1 cellular context compared by ENCODE assay signal in genomic region chr3:52299815-52300611, GRCh38.
A peak's percentile ranks its signal among the peaks of the same experiment; 100 is the strongest.
TF ChIP-seq lines count a peak whose summit lies in the region.

No MANE protein-coding gene starts in this region.

TF ChIP-seq in K562, 482 proteins besides CTCF, POLR2A, EP300 and RAD21 (continued from another document and continues in another):
- TF ChIP-seq CBFA2T3 (IDR thresholded peaks at IDR 0.05) (peak; percentile 88), SREBF1 (IDR thresholded peaks at IDR 0.05; ENCODE audit: borderline replicate concordance, low read depth, low read length) (0 out of 2 replicates have a peak, but pooled peaks have one; percentile 39), NFIC (IDR thresholded peaks at IDR 0.05) (peak; percentile 54), NCOA2 (IDR thresholded peaks at IDR 0.05; ENCODE audit: partially characterized antibody in 2 of 2) (no peak), OTX1 (CRISPR knock-in tag; IDR thresholded peaks at IDR 0.05) (no peak), MBD2 (IDR thresholded peaks at IDR 0.05; ENCODE audit: borderline replicate concordance, low read depth) (peak; percentile 57; the same call in 1 of the 2 replicates), ZNF518B (CRISPR knock-in tag; IDR thresholded peaks at IDR 0.05) (no peak), RBM15 (IDR thresholded peaks at IDR 0.05; ENCODE audit: insufficient read depth, low read length) (no peak), NR2C1 (IDR thresholded peaks at IDR 0.05) (no peak), NR2C1 (tag; IDR thresholded peaks at IDR 0.05) (no peak), MLLT1 (IDR thresholded peaks at IDR 0.05) (no peak), ARID1B (IDR thresholded peaks at IDR 0.05) (peak; percentile 93), ZNF3 (CRISPR knock-in tag; IDR thresholded peaks at IDR 0.05) (no peak), SRF (CRISPR knock-in tag; IDR thresholded peaks at IDR 0.05) (peak in 1 of 2 experiments; percentile 74; a peak in 1 of 4 replicates), BACH1 (tag; IDR thresholded peaks at IDR 0.05) (no peak), ZNF551 (CRISPR knock-in tag; IDR thresholded peaks at IDR 0.05) (no peak), E2F1 (CRISPR knock-in tag; IDR thresholded peaks at IDR 0.05) (no peak), POLR2AphosphoS2 (IDR thresholded peaks at IDR 0.05; ENCODE audit: low read length) (no peak), GMEB1 (CRISPR knock-in tag; IDR thresholded peaks at IDR 0.05) (no peak), FOXJ2 (tag; IDR thresholded peaks at IDR 0.05) (no peak), CCAR2 (IDR thresholded peaks at IDR 0.05; ENCODE audit: low read depth, low read length) (no peak), ESRRB (CRISPR knock-in tag; IDR thresholded peaks at IDR 0.05; ENCODE audit: borderline replicate concordance) (no peak), CBX3 (IDR thresholded peaks at IDR 0.05; ENCODE audit: borderline replicate concordance in 1 of 2, low read length in 2 of 2) (peak in 1 of 2 experiments; percentile 22; a peak in 1 of 3 replicates), ELF2 (CRISPR knock-in tag; IDR thresholded peaks at IDR 0.05) (no peak), STAG1 (CRISPR knock-in tag; IDR thresholded peaks at IDR 0.05; ENCODE audit: borderline replicate concordance) (no peak), PHB2 (IDR thresholded peaks at IDR 0.05; ENCODE audit: low read depth) (no peak), KDM4B (IDR thresholded peaks at IDR 0.05; ENCODE audit: borderline replicate concordance in 2 of 2, low read depth in 1 of 2) (no peak), NBN (IDR thresholded peaks at IDR 0.05; ENCODE audit: low read depth) (no peak), ZNF764 (CRISPR knock-in tag; IDR thresholded peaks at IDR 0.05; ENCODE audit: low read depth) (no peak), TFAM (CRISPR knock-in tag; conservative IDR thresholded peaks at IDR 0.05) (no peak), DDX20 (tag; IDR thresholded peaks at IDR 0.05; ENCODE audit: low read depth) (no peak), ZNF586 (CRISPR knock-in tag; conservative IDR thresholded peaks at IDR 0.05) (no peak), HDGF (IDR thresholded peaks at IDR 0.05) (no peak)
- TF ChIP-seq, protein P1, sequence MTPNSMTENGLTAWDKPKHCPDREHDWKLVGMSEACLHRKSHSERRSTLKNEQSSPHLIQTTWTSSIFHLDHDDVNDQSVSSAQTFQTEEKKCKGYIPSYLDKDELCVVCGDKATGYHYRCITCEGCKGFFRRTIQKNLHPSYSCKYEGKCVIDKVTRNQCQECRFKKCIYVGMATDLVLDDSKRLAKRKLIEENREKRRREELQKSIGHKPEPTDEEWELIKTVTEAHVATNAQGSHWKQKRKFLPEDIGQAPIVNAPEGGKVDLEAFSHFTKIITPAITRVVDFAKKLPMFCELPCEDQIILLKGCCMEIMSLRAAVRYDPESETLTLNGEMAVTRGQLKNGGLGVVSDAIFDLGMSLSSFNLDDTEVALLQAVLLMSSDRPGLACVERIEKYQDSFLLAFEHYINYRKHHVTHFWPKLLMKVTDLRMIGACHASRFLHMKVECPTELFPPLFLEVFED (CRISPR knock-in tag; conservative IDR thresholded peaks at IDR 0.05), result no peak
- TF ChIP-seq, protein P2, sequence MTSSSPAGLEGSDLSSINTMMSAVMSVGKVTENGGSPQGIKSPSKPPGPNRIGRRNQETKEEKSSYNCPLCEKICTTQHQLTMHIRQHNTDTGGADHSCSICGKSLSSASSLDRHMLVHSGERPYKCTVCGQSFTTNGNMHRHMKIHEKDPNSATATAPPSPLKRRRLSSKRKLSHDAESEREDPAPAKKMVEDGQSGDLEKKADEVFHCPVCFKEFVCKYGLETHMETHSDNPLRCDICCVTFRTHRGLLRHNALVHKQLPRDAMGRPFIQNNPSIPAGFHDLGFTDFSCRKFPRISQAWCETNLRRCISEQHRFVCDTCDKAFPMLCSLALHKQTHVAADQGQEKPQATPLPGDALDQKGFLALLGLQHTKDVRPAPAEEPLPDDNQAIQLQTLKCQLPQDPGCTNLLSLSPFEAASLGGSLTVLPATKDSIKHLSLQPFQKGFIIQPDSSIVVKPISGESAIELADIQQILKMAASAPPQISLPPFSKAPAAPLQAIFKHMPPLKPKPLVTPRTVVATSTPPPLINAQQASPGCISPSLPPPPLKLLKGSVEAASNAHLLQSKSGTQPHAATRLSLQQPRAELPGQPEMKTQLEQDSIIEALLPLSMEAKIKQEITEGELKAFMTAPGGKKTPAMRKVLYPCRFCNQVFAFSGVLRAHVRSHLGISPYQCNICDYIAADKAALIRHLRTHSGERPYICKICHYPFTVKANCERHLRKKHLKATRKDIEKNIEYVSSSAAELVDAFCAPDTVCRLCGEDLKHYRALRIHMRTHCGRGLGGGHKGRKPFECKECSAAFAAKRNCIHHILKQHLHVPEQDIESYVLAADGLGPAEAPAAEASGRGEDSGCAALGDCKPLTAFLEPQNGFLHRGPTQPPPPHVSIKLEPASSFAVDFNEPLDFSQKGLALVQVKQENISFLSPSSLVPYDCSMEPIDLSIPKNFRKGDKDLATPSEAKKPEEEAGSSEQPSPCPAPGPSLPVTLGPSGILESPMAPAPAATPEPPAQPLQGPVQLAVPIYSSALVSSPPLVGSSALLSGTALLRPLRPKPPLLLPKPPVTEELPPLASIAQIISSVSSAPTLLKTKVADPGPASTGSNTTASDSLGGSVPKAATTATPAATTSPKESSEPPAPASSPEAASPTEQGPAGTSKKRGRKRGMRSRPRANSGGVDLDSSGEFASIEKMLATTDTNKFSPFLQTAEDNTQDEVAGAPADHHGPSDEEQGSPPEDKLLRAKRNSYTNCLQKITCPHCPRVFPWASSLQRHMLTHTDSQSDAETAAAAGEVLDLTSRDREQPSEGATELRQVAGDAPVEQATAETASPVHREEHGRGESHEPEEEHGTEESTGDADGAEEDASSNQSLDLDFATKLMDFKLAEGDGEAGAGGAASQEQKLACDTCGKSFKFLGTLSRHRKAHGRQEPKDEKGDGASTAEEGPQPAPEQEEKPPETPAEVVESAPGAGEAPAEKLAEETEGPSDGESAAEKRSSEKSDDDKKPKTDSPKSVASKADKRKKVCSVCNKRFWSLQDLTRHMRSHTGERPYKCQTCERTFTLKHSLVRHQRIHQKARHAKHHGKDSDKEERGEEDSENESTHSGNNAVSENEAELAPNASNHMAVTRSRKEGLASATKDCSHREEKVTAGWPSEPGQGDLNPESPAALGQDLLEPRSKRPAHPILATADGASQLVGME (CRISPR knock-in tag; IDR thresholded peaks at IDR 0.05), result no peak
- TF ChIP-seq, protein P3, sequence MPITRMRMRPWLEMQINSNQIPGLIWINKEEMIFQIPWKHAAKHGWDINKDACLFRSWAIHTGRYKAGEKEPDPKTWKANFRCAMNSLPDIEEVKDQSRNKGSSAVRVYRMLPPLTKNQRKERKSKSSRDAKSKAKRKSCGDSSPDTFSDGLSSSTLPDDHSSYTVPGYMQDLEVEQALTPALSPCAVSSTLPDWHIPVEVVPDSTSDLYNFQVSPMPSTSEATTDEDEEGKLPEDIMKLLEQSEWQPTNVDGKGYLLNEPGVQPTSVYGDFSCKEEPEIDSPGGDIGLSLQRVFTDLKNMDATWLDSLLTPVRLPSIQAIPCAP (CRISPR knock-in tag; IDR thresholded peaks at IDR 0.05; ENCODE audit: borderline replicate concordance), result no peak
- TF ChIP-seq, protein P4, sequence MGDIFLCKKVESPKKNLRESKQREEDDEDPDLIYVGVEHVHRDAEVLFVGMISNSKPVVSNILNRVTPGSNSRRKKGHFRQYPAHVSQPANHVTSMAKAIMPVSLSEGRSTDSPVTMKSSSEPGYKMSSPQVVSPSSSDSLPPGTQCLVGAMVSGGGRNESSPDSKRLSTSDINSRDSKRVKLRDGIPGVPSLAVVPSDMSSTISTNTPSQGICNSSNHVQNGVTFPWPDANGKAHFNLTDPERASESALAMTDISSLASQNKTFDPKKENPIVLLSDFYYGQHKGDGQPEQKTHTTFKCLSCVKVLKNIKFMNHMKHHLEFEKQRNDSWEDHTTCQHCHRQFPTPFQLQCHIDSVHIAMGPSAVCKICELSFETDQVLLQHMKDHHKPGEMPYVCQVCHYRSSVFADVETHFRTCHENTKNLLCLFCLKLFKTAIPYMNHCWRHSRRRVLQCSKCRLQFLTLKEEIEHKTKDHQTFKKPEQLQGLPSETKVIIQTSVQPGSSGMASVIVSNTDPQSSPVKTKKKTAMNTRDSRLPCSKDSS (IDR thresholded peaks at IDR 0.05; ENCODE audit: low read depth, partially characterized antibody), result no peak
- TF ChIP-seq, protein P5, sequence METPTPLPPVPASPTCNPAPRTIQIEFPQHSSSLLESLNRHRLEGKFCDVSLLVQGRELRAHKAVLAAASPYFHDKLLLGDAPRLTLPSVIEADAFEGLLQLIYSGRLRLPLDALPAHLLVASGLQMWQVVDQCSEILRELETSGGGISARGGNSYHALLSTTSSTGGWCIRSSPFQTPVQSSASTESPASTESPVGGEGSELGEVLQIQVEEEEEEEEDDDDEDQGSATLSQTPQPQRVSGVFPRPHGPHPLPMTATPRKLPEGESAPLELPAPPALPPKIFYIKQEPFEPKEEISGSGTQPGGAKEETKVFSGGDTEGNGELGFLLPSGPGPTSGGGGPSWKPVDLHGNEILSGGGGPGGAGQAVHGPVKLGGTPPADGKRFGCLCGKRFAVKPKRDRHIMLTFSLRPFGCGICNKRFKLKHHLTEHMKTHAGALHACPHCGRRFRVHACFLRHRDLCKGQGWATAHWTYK (CRISPR knock-in tag; IDR thresholded peaks at IDR 0.05), result no peak
- TF ChIP-seq, protein P6, sequence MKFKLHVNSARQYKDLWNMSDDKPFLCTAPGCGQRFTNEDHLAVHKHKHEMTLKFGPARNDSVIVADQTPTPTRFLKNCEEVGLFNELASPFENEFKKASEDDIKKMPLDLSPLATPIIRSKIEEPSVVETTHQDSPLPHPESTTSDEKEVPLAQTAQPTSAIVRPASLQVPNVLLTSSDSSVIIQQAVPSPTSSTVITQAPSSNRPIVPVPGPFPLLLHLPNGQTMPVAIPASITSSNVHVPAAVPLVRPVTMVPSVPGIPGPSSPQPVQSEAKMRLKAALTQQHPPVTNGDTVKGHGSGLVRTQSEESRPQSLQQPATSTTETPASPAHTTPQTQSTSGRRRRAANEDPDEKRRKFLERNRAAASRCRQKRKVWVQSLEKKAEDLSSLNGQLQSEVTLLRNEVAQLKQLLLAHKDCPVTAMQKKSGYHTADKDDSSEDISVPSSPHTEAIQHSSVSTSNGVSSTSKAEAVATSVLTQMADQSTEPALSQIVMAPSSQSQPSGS (CRISPR knock-in tag; IDR thresholded peaks at IDR 0.05), result no peak
